ENCODE assay signal across 8 cellular contexts in the genomic region with DNA sequence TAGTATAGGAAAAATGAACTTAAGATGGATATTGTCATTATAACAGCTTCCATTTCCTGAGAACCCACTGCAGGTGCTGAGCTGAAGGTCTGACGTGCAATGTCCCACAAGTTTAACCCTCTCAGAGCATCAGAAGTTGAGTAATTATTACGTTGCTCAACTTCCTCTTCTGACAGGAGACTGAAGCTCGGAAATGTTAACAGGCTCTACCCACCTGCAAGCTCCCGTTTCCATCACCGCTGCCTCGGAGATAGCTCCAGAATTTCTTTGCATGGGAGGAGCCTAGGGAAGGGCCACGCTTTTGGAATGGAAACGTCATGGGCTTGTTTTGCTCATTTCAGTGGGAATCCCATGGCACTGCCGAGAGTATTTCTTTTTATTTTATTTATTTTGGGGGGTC. TPM values are rescaled to one million over a fixed set of nuclear protein-coding genes. Genes with fewer than 3 reads are reported as not detected.
DNase-seq lines count a peak whose midpoint lies in the region; ATAC-seq and TF ChIP-seq lines count a peak whose summit lies in the region.

No MANE protein-coding gene starts in this region.

- WGBS in stomach, 5 donors: 36 to 39% (median 38%) methylated on average over 9 of the region's 9 CpGs

- H3K36me3 ChIP-seq in stomach: peaks cover 0 to 4% (median 0%) of the 10 kb centered on the region in 4 donors

- peaks cover 0 to 12% (median 7%) of the 10 kb centered on the region in 3 donors for H3K27me3 ChIP-seq in stomach

- no peak for TF ChIP-seq EP300 in stomach (IDR thresholded peaks at IDR 0.05)

- intact Hi-C loops in stomach (cut with DNase I; ENCODE audit: low total_unique reads): no loop called here

- H3K9me3 ChIP-seq in stomach: no peaks in the 10 kb centered on the region

- TF ChIP-seq POLR2A in stomach (IDR thresholded peaks at IDR 0.05): no peak

- H3K27ac ChIP-seq in stomach: peak overlapping the region in 3 of 5 donors; percentile 94 to 97 (median 96)

- TF ChIP-seq CTCF in stomach (IDR thresholded peaks at IDR 0.05): no peak

- peaks cover 44 to 69% (median 52%) of the 10 kb centered on the region in 4 donors for H3K4me1 ChIP-seq in stomach

- ATAC-seq in HG02763 (IDR thresholded peaks at IDR 0.05; ENCODE audit: unreplicated experiment) (no peak), GM18867 (IDR thresholded peaks at IDR 0.05; ENCODE audit: unreplicated experiment) (no peak)

- no peak overlapping the region for H3K4me3 ChIP-seq in stomach

- peak; percentile 13 for DNase-seq in activated CD8-positive, alpha-beta memory T cell treated with anti-CD3 and anti-CD28 coated beads, Interleukin-2, amount 50 U/mL, for 4 hours
- DNase-seq in activated CD8-positive, alpha-beta memory T cell treated with anti-CD3 and anti-CD28 coated beads for 24 hours: no peak
- DNase-seq in RPMI7951 (ENCODE audit: low read depth) (peak; percentile 43), dermis blood vessel endothelial cell (peak; percentile 44), stomach (no peak), NCI-H2171 treated with DMSO at 0.1 percent for 48 hours (lab: John Stamatoyannopoulos, UW) (no peak)

RNA-seq across cellular contexts. Expression of gene NTMT1, which starts 1.0 kb away (rescaled TPM):
- total RNA-seq in RPMI7951 (2014; rRNA removed; shearing (Covaris generic)): 39.2 and 40.6 TPM in 2 replicates
- 15.7 and 20.1 TPM in 2 replicates for total RNA-seq in dermis blood vessel endothelial cell
- total RNA-seq in stomach: 10 to 100 TPM in 4 of 5 donors, 1 to 10 TPM in 1; 1.7 to 29.8 (median 16.1) TPM
- 10 to 100 TPM; 40.2 to 68.4 (median 45.8) TPM for polyA plus RNA-seq in stomach

RNA-seq across cellular contexts. Expression of gene C9orf50, which starts 4.0 kb away (rescaled TPM):
- not detected in 2 replicates for total RNA-seq in RPMI7951 (2014; rRNA removed; shearing (Covaris generic))
- total RNA-seq in dermis blood vessel endothelial cell (not detected in 2 replicates), stomach (not detected)
- under 1 TPM in 1 of 3 donors, not detected in 2; 0.13 TPM for polyA plus RNA-seq in stomach

RNA-seq across cellular contexts. Expression of gene ASB6, which starts 17.0 kb away (rescaled TPM):
- 10.3 and 12.2 TPM in 2 replicates for total RNA-seq in RPMI7951 (2014; rRNA removed; shearing (Covaris generic))
- 17.9 and 21.5 TPM in 2 replicates for total RNA-seq in dermis blood vessel endothelial cell
- total RNA-seq in stomach: 10 to 100 TPM in 4 of 5 donors, 1 to 10 TPM in 1; 7.5 to 35.6 (median 18.1) TPM
- 10 to 100 TPM in 2 of 3 donors, 1 to 10 TPM in 1; 9.6 to 12.6 (median 10.3) TPM for polyA plus RNA-seq in stomach

RNA-seq across cellular contexts. Expression of gene PRRX2, which starts 40.5 kb away (rescaled TPM):
- not detected in 2 replicates for total RNA-seq in RPMI7951 (2014; rRNA removed; shearing (Covaris generic))
- total RNA-seq in dermis blood vessel endothelial cell (0.56 and 1.2 TPM in 2 replicates), stomach (1 to 10 TPM in 2 of 5 donors, under 1 TPM in 1, not detected in 2; 0.87 to 2.6 (median 1.7) TPM)
- polyA plus RNA-seq in stomach: 1 to 10 TPM; 3.3 to 8.4 (median 6.7) TPM

Comparison
In these comparisons a context has a peak if more than half of its experiments do, and no peak if none do; other contexts are left out.
1. DNase-seq: peak in activated CD8-positive, alpha-beta memory T cell treated with anti-CD3 and anti-CD28 coated beads, Interleukin-2, amount 50 U/mL, for 4 hours (single experiment), RPMI7951 (single experiment) and dermis blood vessel endothelial cell (single experiment); none in activated CD8-positive, alpha-beta memory T cell treated with anti-CD3 and anti-CD28 coated beads for 24 hours (single experiment), stomach (single experiment) and NCI-H2171 treated with DMSO at 0.1 percent for 48 hours (single experiment).